19 cellular contexts compared by ENCODE assay signal in genomic region chr1:11713095-11713494, GRCh38. TPM values are rescaled to one million over a fixed set of nuclear protein-coding genes. Genes with fewer than 3 reads are reported as not detected.
A peak's percentile ranks its signal among the peaks of the same experiment; 100 is the strongest.
DNase-seq lines count a peak whose midpoint lies in the region; TF ChIP-seq lines count a peak whose summit lies in the region.
"Had no signal": no experiment of that assay in that cellular context is flagged by ENCODE, and none has a peak within 500 bp of the region (broad histone marks: within the 10 kb centered on the region; RNA-seq: fewer than 3 reads in every experiment).

No MANE protein-coding gene starts in this region.

- TF ChIP-seq RAD21 in Ishikawa (IDR thresholded peaks at IDR 0.05; ENCODE audit: low read depth) = no peak

- H3K79me2 ChIP-seq in osteoblast (ENCODE audit: insufficient read depth, low read length) = no peaks in the 10 kb centered on the region

- no peak for TF ChIP-seq EP300 in Ishikawa (IDR thresholded peaks at IDR 0.05; ENCODE audit: borderline replicate concordance)
- TF ChIP-seq EP300 in transverse colon (IDR thresholded peaks at IDR 0.05; ENCODE audit: low read depth) = no peak

- in situ Hi-C loops in transverse colon (cut with MboI; ENCODE audit: low pct_ligation_motif_present in 1 of 4, low pct_unique_long_range_greater_than_20kb in 1 of 4, low sequenced_read_pairs in 3 of 4) = loop anchor here in 3 of 4 donors (10.0 kb wide), 1 partner anchor 48 kb away; the partner anchor contains the start of gene FBXO6 (in 3 of the 3)

- H4K20me1 ChIP-seq in osteoblast (ENCODE audit: insufficient read depth, low read length) = no peaks in the 10 kb centered on the region

- no peak overlapping the region for H3K4me3 ChIP-seq in osteoblast (ENCODE audit: insufficient read depth, low read length)
- H3K4me3 ChIP-seq in transverse colon = no peak overlapping the region
- no peak overlapping the region for H3K4me3 ChIP-seq in uterus
- H3K4me3 ChIP-seq: GM12878, GM23248 had no signal

- no peaks in the 10 kb centered on the region for H3K4me1 Mint-ChIP-seq in chondrocyte (ENCODE audit: low read depth)
- H3K4me1 Mint-ChIP-seq: CD4-positive, alpha-beta memory T cell had no signal

- intact Hi-C loops in transverse colon (cut with DNase I; ENCODE audit: low total_unique reads) (no loop called here), uterus (cut with DNase I; ENCODE audit: low total_unique reads) (loop anchor here (10.0 kb wide), 1 partner anchor 48 kb away; the partner anchor contains the start of gene FBXO6)

- DNase-seq in chondrocyte (ENCODE audit: low spot score) = peak; percentile 38
- peak; percentile 19 for DNase-seq in osteoblast (ENCODE audit: insufficient read length, low spot score, missing footprints)
- no peak for DNase-seq in transverse colon
- DNase-seq in uterus = no peak
- DNase-seq in dedifferentiated amniotic fluid mesenchymal stem cell (ENCODE audit: extremely low spot score) = no peak
- DNase-seq: C1 segment of cervical spinal cord; Calu3; CD4-positive, alpha-beta memory T cell; COR-L47; DMS79; EL; GDM1; GM23248; H7; HCEC 1CT had no signal

- H3K9me3 ChIP-seq in osteoblast (ENCODE audit: low read depth, low read length) = no peaks in the 10 kb centered on the region
- H3K9me3 ChIP-seq in transverse colon = no peaks in the 10 kb centered on the region
- H3K9me3 ChIP-seq in uterus = no peaks in the 10 kb centered on the region

- peaks cover 22% of the 10 kb centered on the region for H3K27me3 Mint-ChIP-seq in chondrocyte (ENCODE audit: low read depth)

- no peaks in the 10 kb centered on the region for H3K36me3 Mint-ChIP-seq in chondrocyte (ENCODE audit: low read depth)
- H3K36me3 Mint-ChIP-seq: CD4-positive, alpha-beta memory T cell had no signal

- TF ChIP-seq CTCF in chondrocyte (IDR thresholded peaks at IDR 0.05) = no peak
- TF ChIP-seq CTCF in osteoblast (IDR thresholded peaks at IDR 0.05; ENCODE audit: extremely low read depth, low read depth, low read length) = no peak
- no peak for TF ChIP-seq CTCF in transverse colon (IDR thresholded peaks at IDR 0.05)
- no peak for TF ChIP-seq CTCF in uterus (IDR thresholded peaks at IDR 0.05)

- H3K4me1 ChIP-seq in osteoblast (ENCODE audit: insufficient read depth, low read length) (no peaks in the 10 kb centered on the region), transverse colon (no peaks in the 10 kb centered on the region), uterus (no peaks in the 10 kb centered on the region)

- no peak overlapping the region for H3K4me2 ChIP-seq in osteoblast (ENCODE audit: insufficient read depth, low read length)

- no peaks in the 10 kb centered on the region for H3K36me3 ChIP-seq in osteoblast (ENCODE audit: insufficient read depth, low read length)
- no peaks in the 10 kb centered on the region for H3K36me3 ChIP-seq in transverse colon
- no peaks in the 10 kb centered on the region for H3K36me3 ChIP-seq in uterus

- 77% methylated on average over 11 of the region's 11 CpGs; no CpG with 5 or more reads in 1 of the 2 donors for WGBS in transverse colon (ENCODE audit: low coverage in 1 of 2), 2 donors

- no peak overlapping the region for H3K4me3 Mint-ChIP-seq in chondrocyte (ENCODE audit: unreplicated experiment)
- H3K4me3 Mint-ChIP-seq: CD4-positive, alpha-beta memory T cell had no signal

- H2AFZ ChIP-seq in osteoblast (ENCODE audit: low read length) = no peak overlapping the region
- H2AFZ ChIP-seq: GM23248 had no signal

- no peaks in the 10 kb centered on the region for H3K9me3 Mint-ChIP-seq in chondrocyte (ENCODE audit: low read depth)
- H3K9me3 Mint-ChIP-seq: CD4-positive, alpha-beta memory T cell had no signal

- H3K27ac ChIP-seq in osteoblast (ENCODE audit: low read depth, low read length) (no peak overlapping the region), transverse colon (no peak overlapping the region), uterus (no peak overlapping the region)
- H3K27ac ChIP-seq: GM23248 had no signal

- TF ChIP-seq POLR2A in transverse colon (IDR thresholded peaks at IDR 0.05) = no peak
- no peak for TF ChIP-seq POLR2A in uterus (IDR thresholded peaks at IDR 0.05)

- H3K27me3 ChIP-seq in osteoblast (ENCODE audit: insufficient read depth, low read length) = peaks cover 24% of the 10 kb centered on the region
- H3K27me3 ChIP-seq in transverse colon = peaks cover 9% of the 10 kb centered on the region
- no peaks in the 10 kb centered on the region for H3K27me3 ChIP-seq in uterus

- H3K27ac Mint-ChIP-seq in chondrocyte (ENCODE audit: unreplicated experiment) = no peak overlapping the region

TF ChIP-seq in Ishikawa, 13 proteins besides CTCF, POLR2A, EP300 and RAD21:
- TF ChIP-seq CEBPB (IDR thresholded peaks at IDR 0.05) (peak; percentile 56), CREB1 (IDR thresholded peaks at IDR 0.05; ENCODE audit: low read depth) (no peak), MAX (IDR thresholded peaks at IDR 0.05) (no peak)

RNA-seq across cellular contexts. Expression of gene DRAXIN, which starts 21.6 kb away (rescaled TPM):
- 0.17 to 0.29 TPM (median 0.18 TPM) in 3 replicates for total RNA-seq in chondrocyte
- total RNA-seq in osteoblast = under 0.01 TPM in 2 replicates
- total RNA-seq in transverse colon = under 1 TPM in 2 of 4 donors, not detected in 2; 0.14 to 0.16 TPM
- under 1 TPM in 2 of 4 donors, not detected in 2; 0.06 to 0.41 TPM for total RNA-seq in uterus
- total RNA-seq: Calu3 had no signal

RNA-seq across cellular contexts. Expression of gene AGTRAP, which starts 22.8 kb away (rescaled TPM):
- total RNA-seq in chondrocyte (19.8 to 25.5 TPM (median 23.8 TPM) in 3 replicates), osteoblast (47.7 and 56.5 TPM in 2 replicates), transverse colon (10 to 100 TPM in 3 of 4 donors, 1 to 10 TPM in 1; 1.2 to 27.0 (median 22.7) TPM), uterus (10 to 100 TPM in 3 of 4 donors, 1 to 10 TPM in 1; 4.1 to 34.7 (median 31.2) TPM)

RNA-seq across cellular contexts. Expression of gene MAD2L2, which starts 32.1 kb away (rescaled TPM):
- total RNA-seq in chondrocyte = 31.8 to 33.6 TPM (median 32.1 TPM) in 3 replicates
- 20.6 and 22.7 TPM in 2 replicates for total RNA-seq in osteoblast
- 10 to 100 TPM in 1 of 4 donors, 1 to 10 TPM in 3; 5.2 to 11.4 (median 7.1) TPM for total RNA-seq in transverse colon
- 10 to 100 TPM; 24.3 to 66.2 (median 34.6) TPM for total RNA-seq in uterus

RNA-seq across cellular contexts. Expression of gene C1orf167, which starts 48.9 kb away (rescaled TPM):
- total RNA-seq in chondrocyte (0.36 TPM in 1 of 3 replicates, not detected in the others), osteoblast (under 0.01 TPM in 1 of 2 replicates, not detected in the other), transverse colon (under 1 TPM in 1 of 4 donors, not detected in 3; 0.48 TPM), uterus (under 1 TPM in 2 of 4 donors, not detected in 2; 0.21 to 0.82 TPM)
- total RNA-seq: A172; A673; Calu3; CD4-positive, alpha-beta memory T cell; GM23248 had no signal

RNA-seq across cellular contexts. Expression of gene FBXO6, which starts 49.1 kb away (rescaled TPM):
- total RNA-seq in chondrocyte (8.5 to 10.1 TPM (median 9.2 TPM) in 3 replicates), osteoblast (8.7 and 8.8 TPM in 2 replicates), transverse colon (1 to 10 TPM; 4.4 to 8.9 (median 5.2) TPM), uterus (1 to 10 TPM in 2 of 4 donors, under 1 TPM in 2; 0.51 to 5.4 (median 2.2) TPM)
- total RNA-seq: A172 had no signal

Comparison
In these comparisons a context has a peak if more than half of its experiments do, and no peak if none do; other contexts are left out.
1. DNase-seq: peak in chondrocyte (single experiment) and osteoblast (single experiment); none in transverse colon (single experiment), uterus (0 of 2) and dedifferentiated amniotic fluid mesenchymal stem cell (single experiment).